8 cellular contexts compared by ENCODE assay signal in the genomic region with DNA sequence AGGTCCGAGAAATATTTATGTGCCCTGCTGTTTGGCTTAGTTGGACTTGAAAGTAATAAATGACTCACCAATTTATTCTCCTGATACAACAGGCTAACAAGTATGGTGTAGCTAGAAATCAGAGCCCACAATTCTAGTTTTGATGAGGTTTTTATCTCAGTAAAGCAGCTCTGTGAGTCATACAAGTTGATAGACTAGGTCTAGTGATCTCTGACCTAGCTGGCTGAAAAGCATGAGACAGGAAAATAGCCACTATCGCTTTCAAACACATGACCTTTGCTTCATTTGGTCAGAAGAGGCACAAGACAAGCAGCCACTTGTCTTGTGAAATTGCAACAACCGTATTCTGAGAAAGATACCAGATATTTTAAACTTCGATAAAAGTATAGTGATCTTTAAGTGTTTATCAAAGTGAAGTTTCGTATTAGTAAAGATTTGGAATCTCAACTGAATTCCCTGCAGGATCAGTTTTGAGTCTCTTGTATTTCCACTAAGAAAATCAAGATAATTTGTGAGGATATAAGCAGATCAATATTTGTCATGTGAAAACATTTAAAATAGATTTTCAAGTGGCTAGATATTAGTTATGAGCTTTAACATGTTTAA.
DNase-seq lines count a peak whose midpoint lies in the region; ATAC-seq lines count a peak whose summit lies in the region.

No MANE protein-coding gene starts in this region.

- intact Hi-C loops in sciatic nerve (cut with DNase I): no loop called here

- DNase-seq in dermis blood vessel endothelial cell: peak; percentile 42
- DNase-seq in sciatic nerve (ENCODE audit: low spot score): no peak
- no peak for DNase-seq in NCI-H526 (lab: John Stamatoyannopoulos, UW)
- no peak for DNase-seq in mesenteric fat pad (ENCODE audit: low spot score)
- no peak for DNase-seq in T-helper 9 cell

- ATAC-seq in GM19035 (IDR thresholded peaks at IDR 0.05; ENCODE audit: unreplicated experiment) (peak; percentile 83), HG03196 (IDR thresholded peaks at IDR 0.05; ENCODE audit: unreplicated experiment) (peak; percentile 62), sciatic nerve (peak; percentile 56), HG03097 (IDR thresholded peaks at IDR 0.05; ENCODE audit: low FRiP score, unreplicated experiment) (no peak)
